Comparison of ENCODE assay signal across 10 cellular contexts in genomic region chr7:80883188-80884025, GRCh38. TPM values are rescaled to one million over a fixed set of nuclear protein-coding genes. Genes with fewer than 3 reads are reported as not detected.
DNase-seq lines count a peak whose midpoint lies in the region; TF ChIP-seq lines count a peak whose summit lies in the region.
"Had no signal": no experiment of that assay in that cellular context is flagged by ENCODE, and none has a peak within 500 bp of the region (broad histone marks: within the 10 kb centered on the region; RNA-seq: fewer than 3 reads in every experiment).

No MANE protein-coding gene starts in this region.

- DNase-seq in AG20443 (ENCODE audit: low spot score): peak; percentile 77
- DNase-seq in NOMO-1 treated with dmso at 0.1 percent for 144 hours (lab: John Stamatoyannopoulos, UW; ENCODE audit: unreplicated experiment): peak; percentile 69
- peak; percentile 94 for DNase-seq in epithelial cell of proximal tubule (ENCODE audit: low read depth)
- DNase-seq in neural crest cell (ENCODE audit: low read depth, low spot score): no peak
- DNase-seq in Peyer's patch: no peak
- no peak for DNase-seq in SKM-1 treated with dmso at 0.1 percent for 144 hours (lab: John Stamatoyannopoulos, UW; ENCODE audit: unreplicated experiment)
- no peak for DNase-seq in activated CD4-positive, alpha-beta memory T cell treated with anti-CD3 and anti-CD28 coated beads, Interleukin-2, amount 10 ng/mL, durations not matched to agents 7 days and 5 days
- no peak for DNase-seq in NCI-H1436 (lab: John Stamatoyannopoulos, UW)
- DNase-seq: KG1 had no signal

- H3K27ac Mint-ChIP-seq in neural crest cell (ENCODE audit: unreplicated experiment): peak overlapping the region; percentile 2
- no peak overlapping the region for H3K27ac Mint-ChIP-seq in activated CD4-positive, alpha-beta memory T cell treated with anti-CD3 and anti-CD28 coated beads, Interleukin-2, amount 10 ng/mL, durations not matched to agents 7 days and 5 days

- TF ChIP-seq POLR2A in Peyer's patch (IDR thresholded peaks at IDR 0.05): no peak

- no peaks in the 10 kb centered on the region for H3K27me3 ChIP-seq in Peyer's patch
- H3K27me3 ChIP-seq: neutrophil had no signal

- POLR2A ChIA-PET in activated CD4-positive, alpha-beta memory T cell treated with anti-CD3 and anti-CD28 coated beads, Interleukin-2, amount 10 ng/mL, durations not matched to agents 7 days and 5 days (lab: Charles Lee): no interaction called here

- peak overlapping the region in 2 of 4 donors; percentile 28 to 35 for H3K27ac ChIP-seq in Peyer's patch
- H3K27ac ChIP-seq: neutrophil had no signal

- TF ChIP-seq CTCF in epithelial cell of proximal tubule (conservative IDR thresholded peaks at IDR 0.05; ENCODE audit: low read depth, low read length) (no peak), neural crest cell (conservative IDR thresholded peaks at IDR 0.05) (no peak), Peyer's patch (IDR thresholded peaks at IDR 0.05) (no peak)

- H3K4me3 ChIP-seq in epithelial cell of proximal tubule (ENCODE audit: low read depth, low read length) (no peak overlapping the region), Peyer's patch (no peak overlapping the region)

- no peaks in the 10 kb centered on the region for H3K36me3 Mint-ChIP-seq in neural crest cell (ENCODE audit: low read depth)
- H3K36me3 Mint-ChIP-seq in activated CD4-positive, alpha-beta memory T cell treated with anti-CD3 and anti-CD28 coated beads, Interleukin-2, amount 10 ng/mL, durations not matched to agents 7 days and 5 days (ENCODE audit: low read depth): no peaks in the 10 kb centered on the region

- peaks cover 0 to 18% (median 0%) of the 10 kb centered on the region in 4 donors for H3K4me1 ChIP-seq in Peyer's patch

- no peaks in the 10 kb centered on the region for H3K27me3 Mint-ChIP-seq in neural crest cell (ENCODE audit: low read depth)
- no peaks in the 10 kb centered on the region for H3K27me3 Mint-ChIP-seq in activated CD4-positive, alpha-beta memory T cell treated with anti-CD3 and anti-CD28 coated beads, Interleukin-2, amount 10 ng/mL, durations not matched to agents 7 days and 5 days

- H3K4me3 Mint-ChIP-seq in neural crest cell: peak overlapping the region; percentile 6
- H3K4me3 Mint-ChIP-seq in activated CD4-positive, alpha-beta memory T cell treated with anti-CD3 and anti-CD28 coated beads, Interleukin-2, amount 10 ng/mL, durations not matched to agents 7 days and 5 days: no peak overlapping the region

- CTCF ChIA-PET in activated CD4-positive, alpha-beta memory T cell treated with anti-CD3 and anti-CD28 coated beads, Interleukin-2, amount 10 ng/mL, durations not matched to agents 7 days and 5 days (lab: Charles Lee): no interaction called here

- no peaks in the 10 kb centered on the region for H3K9me3 Mint-ChIP-seq in neural crest cell
- peaks cover 3% of the 10 kb centered on the region for H3K9me3 Mint-ChIP-seq in activated CD4-positive, alpha-beta memory T cell treated with anti-CD3 and anti-CD28 coated beads, Interleukin-2, amount 10 ng/mL, durations not matched to agents 7 days and 5 days

- H3K4me1 Mint-ChIP-seq in neural crest cell: peaks cover 42% of the 10 kb centered on the region
- H3K4me1 Mint-ChIP-seq in activated CD4-positive, alpha-beta memory T cell treated with anti-CD3 and anti-CD28 coated beads, Interleukin-2, amount 10 ng/mL, durations not matched to agents 7 days and 5 days: no peaks in the 10 kb centered on the region

- no peaks in the 10 kb centered on the region for H3K36me3 ChIP-seq in Peyer's patch
- H3K36me3 ChIP-seq: neutrophil had no signal

- no peaks in the 10 kb centered on the region for H3K9me3 ChIP-seq in Peyer's patch
- H3K9me3 ChIP-seq: neutrophil had no signal

RNA-seq across cellular contexts. Expression of gene SEMA3C, which starts 35.4 kb away (rescaled TPM):
- total RNA-seq in epithelial cell of proximal tubule: 68.6 and 77.1 TPM in 2 replicates
- 36.6 and 36.9 TPM in 2 replicates for total RNA-seq in neural crest cell
- total RNA-seq in Peyer's patch: 100 to 1,000 TPM in 1 of 4 donors, 10 to 100 TPM in 3; 35.7 to 120 (median 56.4) TPM
- total RNA-seq in activated CD4-positive, alpha-beta memory T cell treated with anti-CD3 and anti-CD28 coated beads, Interleukin-2, amount 10 ng/mL, durations not matched to agents 7 days and 5 days: not detected

Comparison
In these comparisons a context has a peak if more than half of its experiments do, and no peak if none do; other contexts are left out.
1. DNase-seq: peak in AG20443 (single experiment), NOMO-1 treated with dmso at 0.1 percent for 144 hours (single experiment) and epithelial cell of proximal tubule (single experiment); none in neural crest cell (single experiment), Peyer's patch (0 of 3), SKM-1 treated with dmso at 0.1 percent for 144 hours (single experiment), activated CD4-positive, alpha-beta memory T cell treated with anti-CD3 and anti-CD28 coated beads, Interleukin-2, amount 10 ng/mL, durations not matched to agents 7 days and 5 days (single experiment) and NCI-H1436 (single experiment).
2. RNA of gene SEMA3C, which starts 35.4 kb away (total RNA-seq): 68.6 to 77.1 TPM in epithelial cell of proximal tubule, 35.7 to 120 TPM in Peyer's patch and 36.6 to 36.9 TPM in neural crest cell; not detected in activated CD4-positive, alpha-beta memory T cell treated with anti-CD3 and anti-CD28 coated beads, Interleukin-2, amount 10 ng/mL, durations not matched to agents 7 days and 5 days; every median in the first group is over 10 times any median in the second.